ENCODE assay signal across 1 cellular context in the genomic region with DNA sequence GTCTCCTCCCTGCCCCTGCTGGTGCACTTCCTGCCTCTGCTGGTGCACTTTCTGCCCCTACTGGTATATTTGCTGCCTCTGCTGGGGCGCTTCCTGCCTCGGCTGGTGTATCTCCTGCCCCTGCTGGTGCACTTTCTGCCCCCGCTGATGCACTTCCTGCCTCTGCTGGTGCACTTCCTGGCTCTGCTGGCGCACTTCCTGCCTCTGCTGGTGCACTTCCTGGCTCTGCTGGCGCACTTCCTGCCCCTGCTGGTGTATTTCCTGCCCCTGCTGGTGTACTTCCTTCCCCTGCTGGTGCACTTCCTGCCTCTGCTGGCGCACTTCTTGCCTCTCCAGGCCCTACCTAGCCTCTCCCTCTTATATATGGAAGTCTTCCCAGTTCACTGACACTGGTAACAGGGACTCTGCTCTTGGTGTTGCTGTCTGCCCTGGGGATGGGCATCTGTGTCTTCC.
TF ChIP-seq lines count a peak whose summit lies in the region.

No MANE protein-coding gene starts in this region.

TF ChIP-seq in H1, 55 proteins besides CTCF, POLR2A, EP300 and RAD21:
- TF ChIP-seq SP4 (IDR thresholded peaks at IDR 0.05; ENCODE audit: low read length) (no peak), TEAD4 (IDR thresholded peaks at IDR 0.05; ENCODE audit: low read depth, low read length) (no peak), EGR1 (IDR thresholded peaks at IDR 0.05; ENCODE audit: borderline replicate concordance, low read depth, low read length) (peak; percentile 68; the same call in 1 of the 2 replicates), TCF12 (IDR thresholded peaks at IDR 0.05; ENCODE audit: low read depth, low read length) (no peak), KDM1A (IDR thresholded peaks at IDR 0.05; ENCODE audit: borderline replicate concordance, low read length) (no peak), ASH2L (IDR thresholded peaks at IDR 0.05; ENCODE audit: low read length) (no peak)
